In the genomic region with DNA sequence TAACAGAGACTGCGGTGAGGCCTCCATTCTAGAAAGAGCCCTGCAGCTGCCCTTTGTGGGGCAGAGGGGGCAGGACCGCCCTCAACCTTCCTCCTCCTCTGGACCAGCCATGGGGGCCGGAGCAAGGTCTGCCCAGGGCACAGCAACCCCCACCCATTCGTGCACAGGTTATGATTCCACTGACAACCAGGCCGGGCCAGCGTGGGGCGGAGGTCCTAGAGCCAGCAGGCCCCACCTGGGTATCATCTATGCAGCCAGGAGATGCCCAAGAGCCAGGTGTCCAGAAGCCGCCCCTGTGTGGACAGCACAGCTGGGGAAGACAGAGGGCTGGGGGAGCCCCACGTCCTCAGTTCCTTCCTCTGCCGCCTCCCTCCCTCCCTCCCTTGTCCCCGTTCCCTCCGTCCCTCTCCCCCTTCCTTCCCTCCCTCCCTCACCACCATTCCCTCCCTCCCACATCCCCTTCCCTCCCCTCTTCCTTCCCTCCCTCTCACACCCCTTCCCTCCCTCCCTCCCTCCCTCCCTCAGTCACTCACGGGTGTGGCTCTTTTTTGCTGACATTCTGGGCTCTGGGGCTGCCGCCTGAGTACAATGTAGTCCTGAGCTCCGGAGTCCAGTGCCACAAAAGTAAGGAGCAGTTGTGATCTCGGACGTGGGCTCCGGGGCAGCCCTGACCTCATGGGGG, we compare ENCODE assay signal across 2 cellular contexts.
TF ChIP-seq lines count a peak whose summit lies in the region.

No MANE protein-coding gene starts in this region.

TF ChIP-seq in HEK293, 187 proteins besides CTCF, POLR2A, EP300 and RAD21 (continues in another document):
- TF ChIP-seq, protein P1, sequence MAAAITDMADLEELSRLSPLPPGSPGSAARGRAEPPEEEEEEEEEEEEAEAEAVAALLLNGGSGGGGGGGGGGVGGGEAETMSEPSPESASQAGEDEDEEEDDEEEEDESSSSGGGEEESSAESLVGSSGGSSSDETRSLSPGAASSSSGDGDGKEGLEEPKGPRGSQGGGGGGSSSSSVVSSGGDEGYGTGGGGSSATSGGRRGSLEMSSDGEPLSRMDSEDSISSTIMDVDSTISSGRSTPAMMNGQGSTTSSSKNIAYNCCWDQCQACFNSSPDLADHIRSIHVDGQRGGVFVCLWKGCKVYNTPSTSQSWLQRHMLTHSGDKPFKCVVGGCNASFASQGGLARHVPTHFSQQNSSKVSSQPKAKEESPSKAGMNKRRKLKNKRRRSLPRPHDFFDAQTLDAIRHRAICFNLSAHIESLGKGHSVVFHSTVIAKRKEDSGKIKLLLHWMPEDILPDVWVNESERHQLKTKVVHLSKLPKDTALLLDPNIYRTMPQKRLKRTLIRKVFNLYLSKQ (tag by site-specific recombination; IDR thresholded peaks at IDR 0.05; ENCODE audit: borderline replicate concordance): no peak
- TF ChIP-seq ZNF837 (tag by site-specific recombination; IDR thresholded peaks at IDR 0.05) (no peak), MZF1 (tag by site-specific recombination; IDR thresholded peaks at IDR 0.05; ENCODE audit: borderline replicate concordance) (no peak), WT1 (tag by site-specific recombination; IDR thresholded peaks at IDR 0.05) (peak; percentile 35; the same call in 1 of the 2 replicates), MEIS1 (CRISPR knock-in tag; IDR thresholded peaks at IDR 0.05; ENCODE audit: borderline replicate concordance) (no peak), ZNF555 (tag by site-specific recombination; conservative IDR thresholded peaks at IDR 0.05) (no peak), SALL2 (tag by site-specific recombination; IDR thresholded peaks at IDR 0.05; ENCODE audit: borderline replicate concordance) (no peak), ZNF366 (tag by site-specific recombination; conservative IDR thresholded peaks at IDR 0.05) (no peak), ZNF843 (tag by site-specific recombination; IDR thresholded peaks at IDR 0.05) (no peak), ZNF626 (tag by site-specific recombination; IDR thresholded peaks at IDR 0.05) (no peak), ZBTB17 (tag by site-specific recombination; IDR thresholded peaks at IDR 0.05) (no peak), ZNF571 (tag by site-specific recombination; IDR thresholded peaks at IDR 0.05) (no peak), ZNF24 (tag by site-specific recombination; IDR thresholded peaks at IDR 0.05) (no peak)
- TF ChIP-seq, protein P2, sequence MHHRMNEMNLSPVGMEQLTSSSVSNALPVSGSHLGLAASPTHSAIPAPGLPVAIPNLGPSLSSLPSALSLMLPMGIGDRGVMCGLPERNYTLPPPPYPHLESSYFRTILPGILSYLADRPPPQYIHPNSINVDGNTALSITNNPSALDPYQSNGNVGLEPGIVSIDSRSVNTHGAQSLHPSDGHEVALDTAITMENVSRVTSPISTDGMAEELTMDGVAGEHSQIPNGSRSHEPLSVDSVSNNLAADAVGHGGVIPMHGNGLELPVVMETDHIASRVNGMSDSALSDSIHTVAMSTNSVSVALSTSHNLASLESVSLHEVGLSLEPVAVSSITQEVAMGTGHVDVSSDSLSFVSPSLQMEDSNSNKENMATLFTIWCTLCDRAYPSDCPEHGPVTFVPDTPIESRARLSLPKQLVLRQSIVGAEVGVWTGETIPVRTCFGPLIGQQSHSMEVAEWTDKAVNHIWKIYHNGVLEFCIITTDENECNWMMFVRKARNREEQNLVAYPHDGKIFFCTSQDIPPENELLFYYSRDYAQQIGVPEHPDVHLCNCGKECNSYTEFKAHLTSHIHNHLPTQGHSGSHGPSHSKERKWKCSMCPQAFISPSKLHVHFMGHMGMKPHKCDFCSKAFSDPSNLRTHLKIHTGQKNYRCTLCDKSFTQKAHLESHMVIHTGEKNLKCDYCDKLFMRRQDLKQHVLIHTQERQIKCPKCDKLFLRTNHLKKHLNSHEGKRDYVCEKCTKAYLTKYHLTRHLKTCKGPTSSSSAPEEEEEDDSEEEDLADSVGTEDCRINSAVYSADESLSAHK (tag by site-specific recombination; IDR thresholded peaks at IDR 0.05): no peak
- TF ChIP-seq, protein P3, sequence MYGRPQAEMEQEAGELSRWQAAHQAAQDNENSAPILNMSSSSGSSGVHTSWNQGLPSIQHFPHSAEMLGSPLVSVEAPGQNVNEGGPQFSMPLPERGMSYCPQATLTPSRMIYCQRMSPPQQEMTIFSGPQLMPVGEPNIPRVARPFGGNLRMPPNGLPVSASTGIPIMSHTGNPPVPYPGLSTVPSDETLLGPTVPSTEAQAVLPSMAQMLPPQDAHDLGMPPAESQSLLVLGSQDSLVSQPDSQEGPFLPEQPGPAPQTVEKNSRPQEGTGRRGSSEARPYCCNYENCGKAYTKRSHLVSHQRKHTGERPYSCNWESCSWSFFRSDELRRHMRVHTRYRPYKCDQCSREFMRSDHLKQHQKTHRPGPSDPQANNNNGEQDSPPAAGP (tag by site-specific recombination; IDR thresholded peaks at IDR 0.05): peak; percentile 16; the same call in 1 of the 2 replicates
- TF ChIP-seq, protein P4, sequence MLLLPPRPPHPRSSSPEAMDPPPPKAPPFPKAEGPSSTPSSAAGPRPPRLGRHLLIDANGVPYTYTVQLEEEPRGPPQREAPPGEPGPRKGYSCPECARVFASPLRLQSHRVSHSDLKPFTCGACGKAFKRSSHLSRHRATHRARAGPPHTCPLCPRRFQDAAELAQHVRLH (tag by site-specific recombination; IDR thresholded peaks at IDR 0.05): no peak
- TF ChIP-seq, protein P5, sequence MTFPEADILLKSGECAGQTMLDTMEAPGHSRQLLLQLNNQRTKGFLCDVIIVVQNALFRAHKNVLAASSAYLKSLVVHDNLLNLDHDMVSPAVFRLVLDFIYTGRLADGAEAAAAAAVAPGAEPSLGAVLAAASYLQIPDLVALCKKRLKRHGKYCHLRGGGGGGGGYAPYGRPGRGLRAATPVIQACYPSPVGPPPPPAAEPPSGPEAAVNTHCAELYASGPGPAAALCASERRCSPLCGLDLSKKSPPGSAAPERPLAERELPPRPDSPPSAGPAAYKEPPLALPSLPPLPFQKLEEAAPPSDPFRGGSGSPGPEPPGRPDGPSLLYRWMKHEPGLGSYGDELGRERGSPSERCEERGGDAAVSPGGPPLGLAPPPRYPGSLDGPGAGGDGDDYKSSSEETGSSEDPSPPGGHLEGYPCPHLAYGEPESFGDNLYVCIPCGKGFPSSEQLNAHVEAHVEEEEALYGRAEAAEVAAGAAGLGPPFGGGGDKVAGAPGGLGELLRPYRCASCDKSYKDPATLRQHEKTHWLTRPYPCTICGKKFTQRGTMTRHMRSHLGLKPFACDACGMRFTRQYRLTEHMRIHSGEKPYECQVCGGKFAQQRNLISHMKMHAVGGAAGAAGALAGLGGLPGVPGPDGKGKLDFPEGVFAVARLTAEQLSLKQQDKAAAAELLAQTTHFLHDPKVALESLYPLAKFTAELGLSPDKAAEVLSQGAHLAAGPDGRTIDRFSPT (tag by site-specific recombination; IDR thresholded peaks at IDR 0.05): 0 out of 2 replicates have a peak, but pooled peaks have one; percentile 35
- TF ChIP-seq, protein P6, sequence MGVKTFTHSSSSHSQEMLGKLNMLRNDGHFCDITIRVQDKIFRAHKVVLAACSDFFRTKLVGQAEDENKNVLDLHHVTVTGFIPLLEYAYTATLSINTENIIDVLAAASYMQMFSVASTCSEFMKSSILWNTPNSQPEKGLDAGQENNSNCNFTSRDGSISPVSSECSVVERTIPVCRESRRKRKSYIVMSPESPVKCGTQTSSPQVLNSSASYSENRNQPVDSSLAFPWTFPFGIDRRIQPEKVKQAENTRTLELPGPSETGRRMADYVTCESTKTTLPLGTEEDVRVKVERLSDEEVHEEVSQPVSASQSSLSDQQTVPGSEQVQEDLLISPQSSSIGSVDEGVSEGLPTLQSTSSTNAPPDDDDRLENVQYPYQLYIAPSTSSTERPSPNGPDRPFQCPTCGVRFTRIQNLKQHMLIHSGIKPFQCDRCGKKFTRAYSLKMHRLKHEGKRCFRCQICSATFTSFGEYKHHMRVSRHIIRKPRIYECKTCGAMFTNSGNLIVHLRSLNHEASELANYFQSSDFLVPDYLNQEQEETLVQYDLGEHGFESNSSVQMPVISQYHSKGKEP (tag by site-specific recombination; IDR thresholded peaks at IDR 0.05): no peak

TF ChIP-seq in GM12878, 131 proteins besides CTCF, POLR2A, EP300 and RAD21:
- TF ChIP-seq NFXL1 (IDR thresholded peaks at IDR 0.05; ENCODE audit: borderline replicate concordance): no peak
- TF ChIP-seq BACH1 (IDR thresholded peaks at IDR 0.05; ENCODE audit: borderline replicate concordance): no peak
- TF ChIP-seq, protein P7, sequence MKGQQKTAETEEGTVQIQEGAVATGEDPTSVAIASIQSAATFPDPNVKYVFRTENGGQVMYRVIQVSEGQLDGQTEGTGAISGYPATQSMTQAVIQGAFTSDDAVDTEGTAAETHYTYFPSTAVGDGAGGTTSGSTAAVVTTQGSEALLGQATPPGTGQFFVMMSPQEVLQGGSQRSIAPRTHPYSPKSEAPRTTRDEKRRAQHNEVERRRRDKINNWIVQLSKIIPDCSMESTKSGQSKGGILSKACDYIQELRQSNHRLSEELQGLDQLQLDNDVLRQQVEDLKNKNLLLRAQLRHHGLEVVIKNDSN (IDR thresholded peaks at IDR 0.05; ENCODE audit: borderline replicate concordance, extremely low read length, insufficient read depth, low read depth, low read length): no peak
- TF ChIP-seq, protein P8, sequence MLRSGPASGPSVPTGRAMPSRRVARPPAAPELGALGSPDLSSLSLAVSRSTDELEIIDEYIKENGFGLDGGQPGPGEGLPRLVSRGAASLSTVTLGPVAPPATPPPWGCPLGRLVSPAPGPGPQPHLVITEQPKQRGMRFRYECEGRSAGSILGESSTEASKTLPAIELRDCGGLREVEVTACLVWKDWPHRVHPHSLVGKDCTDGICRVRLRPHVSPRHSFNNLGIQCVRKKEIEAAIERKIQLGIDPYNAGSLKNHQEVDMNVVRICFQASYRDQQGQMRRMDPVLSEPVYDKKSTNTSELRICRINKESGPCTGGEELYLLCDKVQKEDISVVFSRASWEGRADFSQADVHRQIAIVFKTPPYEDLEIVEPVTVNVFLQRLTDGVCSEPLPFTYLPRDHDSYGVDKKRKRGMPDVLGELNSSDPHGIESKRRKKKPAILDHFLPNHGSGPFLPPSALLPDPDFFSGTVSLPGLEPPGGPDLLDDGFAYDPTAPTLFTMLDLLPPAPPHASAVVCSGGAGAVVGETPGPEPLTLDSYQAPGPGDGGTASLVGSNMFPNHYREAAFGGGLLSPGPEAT (IDR thresholded peaks at IDR 0.05; ENCODE audit: low read depth): no peak
- no peak for TF ChIP-seq MEF2B (IDR thresholded peaks at IDR 0.05; ENCODE audit: partially characterized antibody, poor library complexity, severe bottlenecking)
- TF ChIP-seq SMC3 (IDR thresholded peaks at IDR 0.05; ENCODE audit: borderline replicate concordance, low read length): no peak
- no peak for TF ChIP-seq IKZF2 (IDR thresholded peaks at IDR 0.05)
- no peak for TF ChIP-seq YY1 (IDR thresholded peaks at IDR 0.05; ENCODE audit: low read depth, low read length)
- no peak for TF ChIP-seq YBX1 (IDR thresholded peaks at IDR 0.05)
- TF ChIP-seq BRCA1 (IDR thresholded peaks at IDR 0.05; ENCODE audit: low read depth, low read length): no peak
- TF ChIP-seq, protein P9, sequence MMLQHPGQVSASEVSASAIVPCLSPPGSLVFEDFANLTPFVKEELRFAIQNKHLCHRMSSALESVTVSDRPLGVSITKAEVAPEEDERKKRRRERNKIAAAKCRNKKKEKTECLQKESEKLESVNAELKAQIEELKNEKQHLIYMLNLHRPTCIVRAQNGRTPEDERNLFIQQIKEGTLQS (IDR thresholded peaks at IDR 0.05; ENCODE audit: borderline replicate concordance, extremely low read depth, low read depth, low read length): no peak
- TF ChIP-seq POU2F2 (IDR thresholded peaks at IDR 0.05; ENCODE audit: borderline replicate concordance, low read depth, low read length): no peak
- no peak for TF ChIP-seq CHD2 (IDR thresholded peaks at IDR 0.05; ENCODE audit: borderline replicate concordance, low read depth, low read length)
- no peak for TF ChIP-seq LARP7 (IDR thresholded peaks at IDR 0.05)
- TF ChIP-seq, protein P10, sequence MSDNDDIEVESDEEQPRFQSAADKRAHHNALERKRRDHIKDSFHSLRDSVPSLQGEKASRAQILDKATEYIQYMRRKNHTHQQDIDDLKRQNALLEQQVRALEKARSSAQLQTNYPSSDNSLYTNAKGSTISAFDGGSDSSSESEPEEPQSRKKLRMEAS (IDR thresholded peaks at IDR 0.05; ENCODE audit: low read depth, low read length): no peak
- TF ChIP-seq MYB (IDR thresholded peaks at IDR 0.05; ENCODE audit: borderline replicate concordance, low read depth, low read length): no peak
- TF ChIP-seq, protein P11, sequence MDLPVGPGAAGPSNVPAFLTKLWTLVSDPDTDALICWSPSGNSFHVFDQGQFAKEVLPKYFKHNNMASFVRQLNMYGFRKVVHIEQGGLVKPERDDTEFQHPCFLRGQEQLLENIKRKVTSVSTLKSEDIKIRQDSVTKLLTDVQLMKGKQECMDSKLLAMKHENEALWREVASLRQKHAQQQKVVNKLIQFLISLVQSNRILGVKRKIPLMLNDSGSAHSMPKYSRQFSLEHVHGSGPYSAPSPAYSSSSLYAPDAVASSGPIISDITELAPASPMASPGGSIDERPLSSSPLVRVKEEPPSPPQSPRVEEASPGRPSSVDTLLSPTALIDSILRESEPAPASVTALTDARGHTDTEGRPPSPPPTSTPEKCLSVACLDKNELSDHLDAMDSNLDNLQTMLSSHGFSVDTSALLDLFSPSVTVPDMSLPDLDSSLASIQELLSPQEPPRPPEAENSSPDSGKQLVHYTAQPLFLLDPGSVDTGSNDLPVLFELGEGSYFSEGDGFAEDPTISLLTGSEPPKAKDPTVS (IDR thresholded peaks at IDR 0.05; ENCODE audit: low read depth, low read length): no peak
- no peak for TF ChIP-seq SMAD5 (IDR thresholded peaks at IDR 0.05; ENCODE audit: low read depth)
- TF ChIP-seq, protein P12, sequence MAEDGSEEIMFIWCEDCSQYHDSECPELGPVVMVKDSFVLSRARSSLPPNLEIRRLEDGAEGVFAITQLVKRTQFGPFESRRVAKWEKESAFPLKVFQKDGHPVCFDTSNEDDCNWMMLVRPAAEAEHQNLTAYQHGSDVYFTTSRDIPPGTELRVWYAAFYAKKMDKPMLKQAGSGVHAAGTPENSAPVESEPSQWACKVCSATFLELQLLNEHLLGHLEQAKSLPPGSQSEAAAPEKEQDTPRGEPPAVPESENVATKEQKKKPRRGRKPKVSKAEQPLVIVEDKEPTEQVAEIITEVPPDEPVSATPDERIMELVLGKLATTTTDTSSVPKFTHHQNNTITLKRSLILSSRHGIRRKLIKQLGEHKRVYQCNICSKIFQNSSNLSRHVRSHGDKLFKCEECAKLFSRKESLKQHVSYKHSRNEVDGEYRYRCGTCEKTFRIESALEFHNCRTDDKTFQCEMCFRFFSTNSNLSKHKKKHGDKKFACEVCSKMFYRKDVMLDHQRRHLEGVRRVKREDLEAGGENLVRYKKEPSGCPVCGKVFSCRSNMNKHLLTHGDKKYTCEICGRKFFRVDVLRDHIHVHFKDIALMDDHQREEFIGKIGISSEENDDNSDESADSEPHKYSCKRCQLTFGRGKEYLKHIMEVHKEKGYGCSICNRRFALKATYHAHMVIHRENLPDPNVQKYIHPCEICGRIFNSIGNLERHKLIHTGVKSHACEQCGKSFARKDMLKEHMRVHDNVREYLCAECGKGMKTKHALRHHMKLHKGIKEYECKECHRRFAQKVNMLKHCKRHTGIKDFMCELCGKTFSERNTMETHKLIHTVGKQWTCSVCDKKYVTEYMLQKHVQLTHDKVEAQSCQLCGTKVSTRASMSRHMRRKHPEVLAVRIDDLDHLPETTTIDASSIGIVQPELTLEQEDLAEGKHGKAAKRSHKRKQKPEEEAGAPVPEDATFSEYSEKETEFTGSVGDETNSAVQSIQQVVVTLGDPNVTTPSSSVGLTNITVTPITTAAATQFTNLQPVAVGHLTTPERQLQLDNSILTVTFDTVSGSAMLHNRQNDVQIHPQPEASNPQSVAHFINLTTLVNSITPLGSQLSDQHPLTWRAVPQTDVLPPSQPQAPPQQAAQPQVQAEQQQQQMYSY (CRISPR knock-in tag; IDR thresholded peaks at IDR 0.05): no peak
